Comparison of ENCODE assay signal across 1 cellular context in genomic region chr3:52052831-52053306, GRCh38.
A peak's percentile ranks its signal among the peaks of the same experiment; 100 is the strongest.
TF ChIP-seq lines count a peak whose summit lies in the region.

No MANE protein-coding gene starts in this region.

TF ChIP-seq in K562, 482 proteins besides CTCF, POLR2A, EP300 and RAD21 (continued from another document):
- TF ChIP-seq ARID3A (IDR thresholded peaks at IDR 0.05; ENCODE audit: borderline replicate concordance, low read depth, low read length) (no peak), CREB3L1 (IDR thresholded peaks at IDR 0.05; ENCODE audit: borderline replicate concordance, low read depth) (no peak), ATF7 (IDR thresholded peaks at IDR 0.05) (peak; percentile 31; the same call in 1 of the 2 replicates), GABPB1 (CRISPR knock-in tag; IDR thresholded peaks at IDR 0.05) (peak; percentile 79), CLOCK (CRISPR knock-in tag; IDR thresholded peaks at IDR 0.05; ENCODE audit: borderline replicate concordance) (no peak), VEZF1 (CRISPR knock-in tag; IDR thresholded peaks at IDR 0.05) (peak; percentile 47; the same call in 1 of the 2 replicates), BRF2 (IDR thresholded peaks at IDR 0.05; ENCODE audit: borderline replicate concordance, insufficient read depth, insufficient read length) (no peak)
